ENCODE assay signal across 30 cellular contexts in the genomic region with DNA sequence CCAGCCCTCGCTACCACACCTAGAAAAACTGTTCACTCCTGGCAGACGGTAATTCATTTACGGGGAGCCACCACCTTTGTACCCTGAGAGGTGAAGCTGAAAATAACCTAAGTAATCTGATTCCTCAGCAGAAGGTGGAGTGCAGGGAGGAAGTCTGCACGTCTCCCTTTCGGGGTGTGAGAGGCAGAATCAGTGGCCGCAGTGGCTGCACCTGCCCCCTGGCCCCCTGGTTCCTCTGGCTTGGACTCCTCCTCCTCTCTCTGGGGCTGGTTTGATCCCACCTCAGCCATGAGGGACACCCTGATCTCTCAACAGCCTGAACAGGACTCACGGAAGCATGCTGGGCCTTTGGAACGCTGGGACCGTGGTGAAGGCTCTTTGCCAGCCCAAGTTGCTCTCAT. TPM values are rescaled to one million over a fixed set of nuclear protein-coding genes. Genes with fewer than 3 reads are reported as not detected.
A peak's percentile ranks its signal among the peaks of the same experiment; 100 is the strongest.
DNase-seq lines count a peak whose midpoint lies in the region; ATAC-seq and TF ChIP-seq lines count a peak whose summit lies in the region.
"Had no signal": no experiment of that assay in that cellular context is flagged by ENCODE, and none has a peak within 500 bp of the region (broad histone marks: within the 10 kb centered on the region; RNA-seq: fewer than 3 reads in every experiment).

No MANE protein-coding gene starts in this region.

- H3K27ac ChIP-seq in GM23338 (ENCODE audit: low read depth) (no peak overlapping the region), duodenal mucosa (ENCODE audit: low read depth, low read length) (peak overlapping the region; percentile 83), neural progenitor cell (no peak overlapping the region), neuronal stem cell (replicated peaks; ENCODE audit: low read length) (no peak overlapping the region)
- H3K27ac ChIP-seq: dorsolateral prefrontal cortex, epithelial cell of prostate, suprapubic skin, uterus had no signal

- intact Hi-C loops in posterior vena cava (cut with DNase I) = no loop called here

- H4K20me1 ChIP-seq in GM23338 (replicated peaks; ENCODE audit: insufficient read depth) (no peaks in the 10 kb centered on the region), neural progenitor cell (ENCODE audit: low read depth) (no peaks in the 10 kb centered on the region)

- no peaks in the 10 kb centered on the region for H3K4me1 ChIP-seq in GM23338 (ENCODE audit: insufficient read depth)
- H3K4me1 ChIP-seq in duodenal mucosa (ENCODE audit: control insufficient read depth in 1 of 2, insufficient read depth in 2 of 2, low read length in 2 of 2) = peaks cover 6 to 20% of the 10 kb centered on the region in 2 donors
- no peaks in the 10 kb centered on the region for H3K4me1 ChIP-seq in neural progenitor cell
- H3K4me1 ChIP-seq in neuronal stem cell (ENCODE audit: control insufficient read depth in 2 of 2, insufficient read depth in 1 of 2, low read depth in 1 of 2, low read length in 2 of 2) = no peaks in the 10 kb centered on the region
- H3K4me1 ChIP-seq: suprapubic skin, uterus had no signal

- DNase-seq in GM23338 (ENCODE audit: low spot score) = no peak
- DNase-seq in NCI-H146 treated with DMSO at 0.1 percent for 48 hours (lab: John Stamatoyannopoulos, UW; ENCODE audit: unreplicated experiment) = peak; percentile 52
- no peak for DNase-seq in neural progenitor cell (ENCODE audit: low spot score)
- DNase-seq in neuronal stem cell (ENCODE audit: low spot score) = no peak
- DNase-seq in posterior vena cava (ENCODE audit: low spot score) = no peak
- DNase-seq in effector CD8-positive, alpha-beta T cell (lab: John Stamatoyannopoulos, UW) = no peak
- DNase-seq: activated CD4-positive, alpha-beta T cell treated with anti-CD3 and anti-CD28 coated beads, Interleukin-2, amount 50 U/mL, for 1 hour; activated naive CD4-positive, alpha-beta T cell treated with anti-CD3 and anti-CD28 coated beads, Interleukin-2, amount 50 U/mL, for 16 hours; aorta; C1 segment of cervical spinal cord; caudate nucleus; DMS53; dorsolateral prefrontal cortex; GF-D8; hippocampal formation; NCI-H2081 treated with DMSO at 0.1 percent for 48 hours; NCI-H774; stimulated activated CD4-positive, alpha-beta T cell treated with anti-CD3 and anti-CD28 coated beads, Interleukin-1b, Interleukin-23, amount 100 ng/mL, for 48 hours; uterus had no signal

- peaks cover 7% of the 10 kb centered on the region for H3K4me1 Mint-ChIP-seq in GM23338
- no peaks in the 10 kb centered on the region for H3K4me1 Mint-ChIP-seq in neural progenitor cell

- no peaks in the 10 kb centered on the region for H3K79me1 ChIP-seq in neuronal stem cell (ENCODE audit: low read depth, low read length)

- no peaks in the 10 kb centered on the region for H3F3A ChIP-seq in GM23338 (replicated peaks; ENCODE audit: low read depth)
- H3F3A ChIP-seq in neural progenitor cell (ENCODE audit: low read depth) = no peaks in the 10 kb centered on the region

- peak overlapping the region; percentile 56 to 64 for H3K9ac ChIP-seq in duodenal mucosa (ENCODE audit: low read depth in 1 of 2, low read length in 2 of 2)
- no peak overlapping the region for H3K9ac ChIP-seq in neural progenitor cell
- no peak overlapping the region for H3K9ac ChIP-seq in neuronal stem cell (ENCODE audit: low read depth, low read length, poor library complexity)

- H3K4ac ChIP-seq in neuronal stem cell (ENCODE audit: low read length) = no peak overlapping the region

- H3K27ac Mint-ChIP-seq in GM23338 = no peak overlapping the region
- H3K27ac Mint-ChIP-seq in neural progenitor cell = no peak overlapping the region
- H3K27ac Mint-ChIP-seq: activated T-helper 1 cell treated with anti-CD3 and anti-CD28 coated beads, Interleukin-12 subunit alpha, Interleukin-12 subunit beta, Interleukin-2, Interleukin-4 antibody, amounts not matched to agents 30 ng/mL and 10 ng/mL and 1 ng/mL, durations not matched to agents 14 hours and 24 hours and 36 hours; T-helper 2 cell treated with Interferon-gamma antibody and Interleukin-4, amounts not matched to agents 5 μg/mL and 100 μg/mL, for 36 hours had no signal

- H3K79me2 ChIP-seq in GM23338 (replicated peaks; ENCODE audit: insufficient read depth) = no peaks in the 10 kb centered on the region
- H3K79me2 ChIP-seq in neural progenitor cell (ENCODE audit: low read depth) = no peaks in the 10 kb centered on the region

- H3K27me3 Mint-ChIP-seq in GM23338 (ENCODE audit: insufficient read depth, low read depth, poor library complexity) = peaks cover 4% of the 10 kb centered on the region
- peaks cover 1% of the 10 kb centered on the region for H3K27me3 Mint-ChIP-seq in neural progenitor cell (ENCODE audit: insufficient read depth, low read depth)

- no peak overlapping the region for H2BK5ac ChIP-seq in neuronal stem cell (ENCODE audit: low read length)

- H4K8ac ChIP-seq in neuronal stem cell (ENCODE audit: low read depth, low read length) = no peak overlapping the region

- ATAC-seq in GM23338 (peak; percentile 53), GM18867 (IDR thresholded peaks at IDR 0.05; ENCODE audit: unreplicated experiment) (no peak)
- ATAC-seq: SK-N-SH treated with all-trans-retinoic acid at 6 μM for 48 hours had no signal

- H2AK5ac ChIP-seq in neuronal stem cell (ENCODE audit: low read depth, low read length) = no peak overlapping the region

- WGBS in neuronal stem cell (ENCODE audit: extremely low coverage in 2 of 2, insufficient read length in 2 of 2, insufficient replicate concordance in 1 of 2), 2 donors = no CpG with 5 or more reads among the region's 9 CpGs

- H2BK15ac ChIP-seq in neuronal stem cell (ENCODE audit: low read length) = no peak overlapping the region

- H3K4me3 ChIP-seq in GM23338 = no peak overlapping the region
- H3K4me3 ChIP-seq in duodenal mucosa (ENCODE audit: low read depth in 1 of 2, low read length in 2 of 2) = peak overlapping the region; percentile 40 to 66
- no peak overlapping the region for H3K4me3 ChIP-seq in neural progenitor cell
- H3K4me3 ChIP-seq in neuronal stem cell (ENCODE audit: low read length in 2 of 2) = no peak overlapping the region
- H3K4me3 ChIP-seq: dorsolateral prefrontal cortex, suprapubic skin, uterus had no signal

- peak overlapping the region; percentile 70; the same call in 1 of the 2 replicates for H2AFZ ChIP-seq in GM23338
- H2AFZ ChIP-seq in neural progenitor cell (replicated peaks) = peak overlapping the region; percentile 50
- H2AFZ ChIP-seq in neuronal stem cell (ENCODE audit: low read length) = no peak overlapping the region

- no peak overlapping the region for H2BK12ac ChIP-seq in neuronal stem cell (ENCODE audit: low read length)

- H3K9me2 ChIP-seq in GM23338 (ENCODE audit: insufficient read depth) = peaks cover 6% of the 10 kb centered on the region; the same call in 1 of the 2 replicates

- H3K36me3 ChIP-seq in GM23338 (ENCODE audit: insufficient read depth) (no peaks in the 10 kb centered on the region), duodenal mucosa (ENCODE audit: control insufficient read depth in 1 of 2, insufficient read depth in 2 of 2, low read length in 2 of 2) (no peaks in the 10 kb centered on the region), neural progenitor cell (no peaks in the 10 kb centered on the region), neuronal stem cell (replicated peaks in 1 of 2; ENCODE audit: control insufficient read depth in 2 of 2, insufficient read depth in 2 of 2, low read length in 2 of 2) (no peaks in the 10 kb centered on the region)
- H3K36me3 ChIP-seq: suprapubic skin, uterus had no signal

- H3K4me3 Mint-ChIP-seq in GM23338 (no peak overlapping the region), neural progenitor cell (no peak overlapping the region)
- H3K4me3 Mint-ChIP-seq: activated T-helper 1 cell treated with anti-CD3 and anti-CD28 coated beads, Interleukin-12 subunit alpha, Interleukin-12 subunit beta, Interleukin-2, Interleukin-4 antibody, amounts not matched to agents 30 ng/mL and 10 ng/mL and 1 ng/mL, durations not matched to agents 14 hours and 24 hours and 36 hours; T-helper 2 cell treated with Interferon-gamma antibody and Interleukin-4, amounts not matched to agents 5 μg/mL and 100 μg/mL, for 36 hours had no signal

- H3K9me3 Mint-ChIP-seq in GM23338 = peaks cover 11% of the 10 kb centered on the region
- H3K9me3 Mint-ChIP-seq in neural progenitor cell = peaks cover 8% of the 10 kb centered on the region

- H3K18ac ChIP-seq in neuronal stem cell (ENCODE audit: low read length) = no peak overlapping the region

- no peak overlapping the region for H2BK120ac ChIP-seq in neuronal stem cell (ENCODE audit: low read depth, low read length)

- no peak overlapping the region for H3K14ac ChIP-seq in neuronal stem cell (ENCODE audit: low read length)

- H3K4me2 ChIP-seq in GM23338 (no peak overlapping the region), neural progenitor cell (no peak overlapping the region), neuronal stem cell (ENCODE audit: insufficient read depth, low read length, poor library complexity, severe bottlenecking) (no peak overlapping the region)

- H4K91ac ChIP-seq in neuronal stem cell (ENCODE audit: low read depth, low read length, poor library complexity) = no peak overlapping the region

- H3K9me3 ChIP-seq in duodenal mucosa (ENCODE audit: control insufficient read depth in 1 of 2, low read length in 2 of 2) = peaks cover 0 to 3% of the 10 kb centered on the region in 2 donors
- peaks cover 6% of the 10 kb centered on the region for H3K9me3 ChIP-seq in neural progenitor cell (ENCODE audit: low read depth)
- peaks cover 0 to 6% of the 10 kb centered on the region in 2 donors for H3K9me3 ChIP-seq in neuronal stem cell (replicated peaks in 1 of 2; ENCODE audit: control insufficient read depth in 2 of 2, insufficient read depth in 1 of 2, low read depth in 1 of 2, low read length in 2 of 2)
- H3K9me3 ChIP-seq: suprapubic skin, uterus had no signal

- peaks cover 10% of the 10 kb centered on the region; the same call in 2 of the 3 replicates for H3K36me3 Mint-ChIP-seq in GM23338 (ENCODE audit: low read depth)
- H3K36me3 Mint-ChIP-seq in neural progenitor cell = no peaks in the 10 kb centered on the region

- no peaks in the 10 kb centered on the region for H3K27me3 ChIP-seq in GM23338 (ENCODE audit: insufficient read depth)
- H3K27me3 ChIP-seq in duodenal mucosa (ENCODE audit: control insufficient read depth in 1 of 2, insufficient read depth in 2 of 2, low read length in 2 of 2) = peaks cover 0 to 5% of the 10 kb centered on the region in 2 donors
- H3K27me3 ChIP-seq in neural progenitor cell = no peaks in the 10 kb centered on the region
- H3K27me3 ChIP-seq in neuronal stem cell (ENCODE audit: control insufficient read depth in 3 of 3, insufficient read depth in 3 of 3, low read depth in 1 of 3, low read length in 3 of 3) = no peaks in the 10 kb centered on the region
- H3K27me3 ChIP-seq: uterus had no signal

- no peak for TF ChIP-seq CTCF in GM23338 (conservative IDR thresholded peaks at IDR 0.05; ENCODE audit: low read depth in 2 of 2)
- TF ChIP-seq CTCF in neural progenitor cell (IDR thresholded peaks at IDR 0.05) = no peak

- H3K23ac ChIP-seq in neuronal stem cell (ENCODE audit: low read depth, low read length, poor library complexity) = no peak overlapping the region

RNA-seq across cellular contexts. Expression of a gene that starts 10.5 kb away (rescaled TPM):
- not detected in 2 replicates for total RNA-seq in GM23338 (2014; rRNA removed; shearing (Covaris generic))
- not detected in 2 replicates for polyA plus RNA-seq in GM23338 (2016; fragmentation: Nextera tagmentation; extraction: Ambion mirVana)
- not detected in 2 replicates for total RNA-seq in neural progenitor cell (ENCODE audit: low replicate concordance)
- not detected for polyA plus RNA-seq in neuronal stem cell (2013, experiment 1 of 2)
- polyA plus RNA-seq in neuronal stem cell (2013, experiment 2 of 2) = not detected
- not detected for total RNA-seq in posterior vena cava
- total RNA-seq: activated T-helper 1 cell treated with anti-CD3 and anti-CD28 coated beads, Interleukin-12 subunit alpha, Interleukin-12 subunit beta, Interleukin-2, Interleukin-4 antibody, amounts not matched to agents 30 ng/mL and 10 ng/mL and 1 ng/mL, durations not matched to agents 14 hours and 24 hours and 36 hours; aorta; dorsolateral prefrontal cortex; fibroblast of villous mesenchyme; lower leg skin; skeletal muscle tissue; suprapubic skin; uterus had no signal
- polyA plus RNA-seq: AG04450, aorta had no signal

Comparison
In these comparisons a context has a peak if more than half of its experiments do, and no peak if none do; other contexts are left out.
1. H3K4me3 ChIP-seq: peak in duodenal mucosa (2 of 2); none in GM23338 (single experiment), neural progenitor cell (single experiment) and neuronal stem cell (0 of 2).
2. H3K9ac ChIP-seq: peak in duodenal mucosa (2 of 2); none in neural progenitor cell (single experiment) and neuronal stem cell (single experiment).